Comparison of ENCODE assay signal across 8 cellular contexts in genomic region chr18:51135795-51136194, GRCh38.
DNase-seq lines count a peak whose midpoint lies in the region; ATAC-seq and TF ChIP-seq lines count a peak whose summit lies in the region.

No MANE protein-coding gene starts in this region.

- H3K36me3 ChIP-seq in PC-3 (ENCODE audit: low read depth, low read length): no peaks in the 10 kb centered on the region
- H3K36me3 ChIP-seq in lower lobe of right lung: no peaks in the 10 kb centered on the region
- no peaks in the 10 kb centered on the region for H3K36me3 ChIP-seq in MG63

- TF ChIP-seq CTCF in Calu3 (IDR thresholded peaks at IDR 0.05; ENCODE audit: unreplicated experiment) (peak; percentile 55), PC-3 (conservative IDR thresholded peaks at IDR 0.05; ENCODE audit: low read depth, low read length) (no peak; the same call in 1 of the 2 replicates), lower lobe of right lung (IDR thresholded peaks at IDR 0.05) (peak; percentile 17)

- H3K9me2 ChIP-seq in PC-3 (replicated peaks; ENCODE audit: low read length): no peaks in the 10 kb centered on the region

- no peak overlapping the region for H3K4me2 ChIP-seq in PC-3 (ENCODE audit: low read length)

- intact Hi-C loops in Calu3 (cut with micrococcal nuclease; ENCODE audit: unreplicated experiment) (loop anchor here (10.0 kb wide), 2 partner anchors 249 to 399 kb away; no protein-coding TSS in a partner anchor), PC-3 (cut with micrococcal nuclease) (no loop called here), lower lobe of right lung (cut with DNase I) (no loop called here)

- H3K9me3 ChIP-seq in PC-3 (ENCODE audit: low read length): no peaks in the 10 kb centered on the region
- H3K9me3 ChIP-seq in lower lobe of right lung: no peaks in the 10 kb centered on the region
- H3K9me3 ChIP-seq in MG63: no peaks in the 10 kb centered on the region

- H3K4me3 ChIP-seq in PC-3 (ENCODE audit: low read length) (no peak overlapping the region), lower lobe of right lung (no peak overlapping the region), MG63 (no peak overlapping the region)

- H3K27me3 Mint-ChIP-seq in Calu3 (ENCODE audit: unreplicated experiment): no peaks in the 10 kb centered on the region

- no peak overlapping the region for H3K9ac ChIP-seq in PC-3 (ENCODE audit: low read length)

- H3K9me3 Mint-ChIP-seq in Calu3 (ENCODE audit: low read depth, unreplicated experiment): no peaks in the 10 kb centered on the region

- H3K27me3 ChIP-seq in PC-3 (ENCODE audit: low read length) (no peaks in the 10 kb centered on the region), lower lobe of right lung (ENCODE audit: low read depth) (no peaks in the 10 kb centered on the region), MG63 (no peaks in the 10 kb centered on the region)

- no peak overlapping the region for H3K27ac ChIP-seq in PC-3 (ENCODE audit: low read length)
- H3K27ac ChIP-seq in lower lobe of right lung: no peak overlapping the region

- H3F3A ChIP-seq in PC-3 (ENCODE audit: low read length, unreplicated experiment): no peaks in the 10 kb centered on the region

- no peaks in the 10 kb centered on the region for H3K4me1 ChIP-seq in PC-3 (ENCODE audit: insufficient read depth, low read length)
- H3K4me1 ChIP-seq in lower lobe of right lung: no peaks in the 10 kb centered on the region

- CTCF ChIA-PET in Calu3 (lab: Charles Lee): no interaction called here
- CTCF ChIA-PET in PC-3 (lab: Charles Lee): no interaction called here

- ATAC-seq in GM18867 (IDR thresholded peaks at IDR 0.05; ENCODE audit: unreplicated experiment): peak; percentile 61
- ATAC-seq in PC-3: peak; percentile 46; the same call in 1 of the 2 replicates
- no peak for ATAC-seq in lower lobe of right lung
- ATAC-seq in HG03095 (IDR thresholded peaks at IDR 0.05; ENCODE audit: unreplicated experiment): no peak
- ATAC-seq in HG02884 (IDR thresholded peaks at IDR 0.05; ENCODE audit: unreplicated experiment): no peak
- ATAC-seq in HG03108 (IDR thresholded peaks at IDR 0.05; ENCODE audit: unreplicated experiment): no peak

- H3K4me3 Mint-ChIP-seq in Calu3 (ENCODE audit: low read depth, unreplicated experiment): no peak overlapping the region

- BruUV-seq in Calu3 (replicated peaks; lab: Mats Ljungman, UMichigan): no TSS peak
- BruUV-seq in PC-3 (replicated peaks; lab: Mats Ljungman, UMichigan): no TSS peak

- no peaks in the 10 kb centered on the region for H3K79me2 ChIP-seq in PC-3 (ENCODE audit: low read length)

- H3K27ac Mint-ChIP-seq in Calu3 (ENCODE audit: unreplicated experiment): no peak overlapping the region

- no peaks in the 10 kb centered on the region for H3K36me3 Mint-ChIP-seq in Calu3 (ENCODE audit: insufficient read depth, unreplicated experiment)

- no peaks in the 10 kb centered on the region for H4K20me1 ChIP-seq in PC-3 (ENCODE audit: low read length)

- DNase-seq in Calu3 (peak; percentile 25), PC-3 (peak; percentile 3), lower lobe of right lung (no peak), MG63 (no peak)

- peaks cover 10% of the 10 kb centered on the region for H3K4me1 Mint-ChIP-seq in Calu3 (ENCODE audit: low read depth, unreplicated experiment)

- no peak overlapping the region for H2AFZ ChIP-seq in PC-3 (ENCODE audit: low read length)

- POLR2A ChIA-PET in PC-3 (lab: Charles Lee; ENCODE audit: unreplicated experiment): no interaction called here

Comparison
In these comparisons a context has a peak if more than half of its experiments do, and no peak if none do; other contexts are left out.
1. DNase-seq: peak in Calu3 (single experiment) and PC-3 (single experiment); none in lower lobe of right lung (single experiment) and MG63 (single experiment).
2. ATAC-seq: peak in GM18867 (single experiment) and PC-3 (single experiment); none in lower lobe of right lung (0 of 2), HG03095 (single experiment), HG02884 (single experiment) and HG03108 (single experiment).